ENCODE assay signal across 21 cellular contexts in genomic region chr12:116654216-116654743, GRCh38.
DNase-seq lines count a peak whose midpoint lies in the region; FAIRE-seq and TF ChIP-seq lines count a peak whose summit lies in the region.
"Had no signal": no experiment of that assay in that cellular context is flagged by ENCODE, and none has a peak within 500 bp of the region (broad histone marks: within the 10 kb centered on the region; RNA-seq: fewer than 3 reads in every experiment).

No MANE protein-coding gene starts in this region.

- H3K36me3 ChIP-seq in kidney (ENCODE audit: control insufficient read depth in 1 of 2, insufficient read depth in 2 of 2, low read length in 2 of 2) (no peaks in the 10 kb centered on the region), Caco-2 (ENCODE audit: control insufficient read depth, insufficient read depth, low read length) (no peaks in the 10 kb centered on the region)
- H3K36me3 ChIP-seq: BE2C had no signal

- H3K27ac ChIP-seq in AG04450 (ENCODE audit: low read depth, low read length): no peak overlapping the region
- no peak overlapping the region for H3K27ac ChIP-seq in kidney (ENCODE audit: low read depth in 2 of 2, low read length in 2 of 2)
- H3K27ac ChIP-seq: 22Rv1; BLaER1 treated with 17β-estradiol and CSF1 and Interleukin-3, amounts not matched to agents 10 nM and 100 nM had no signal

- no peak overlapping the region for H3K27ac Mint-ChIP-seq in Caco-2 (ENCODE audit: unreplicated experiment)
- H3K27ac Mint-ChIP-seq: CD14-positive monocyte; CD4-positive, alpha-beta T cell; CD8-positive, alpha-beta memory T cell; GM23338; H9 had no signal

- H3K36me3 Mint-ChIP-seq in Caco-2 (ENCODE audit: insufficient read depth, unreplicated experiment): no peaks in the 10 kb centered on the region
- H3K36me3 Mint-ChIP-seq: CD14-positive monocyte had no signal

- peaks cover 20% of the 10 kb centered on the region for H3K4me1 Mint-ChIP-seq in Caco-2 (ENCODE audit: low read depth, unreplicated experiment)
- H3K4me1 Mint-ChIP-seq: CD8-positive, alpha-beta memory T cell had no signal

- POLR2A ChIA-PET in AG04450 (lab: Yijun Ruan, JAX) (no interaction called here), Caco-2 (lab: Charles Lee) (no interaction called here)

- no peak overlapping the region for H3K4me3 Mint-ChIP-seq in Caco-2 (ENCODE audit: unreplicated experiment)
- H3K4me3 Mint-ChIP-seq: CD14-positive monocyte; CD4-positive, alpha-beta T cell; CD8-positive, alpha-beta memory T cell; GM23338; H9 had no signal

- H3K4me1 ChIP-seq in kidney (ENCODE audit: control insufficient read depth in 1 of 2, insufficient read depth in 1 of 2, low read depth in 1 of 2, low read length in 2 of 2) (no peaks in the 10 kb centered on the region), Caco-2 (peaks cover 20% of the 10 kb centered on the region)

- BruUV-seq in Caco-2 (replicated peaks; lab: Mats Ljungman, UMichigan): no TSS peak

- H3K27me3 ChIP-seq in AG04450 (ENCODE audit: control insufficient read depth, insufficient read depth, low read length): peaks cover 19% of the 10 kb centered on the region
- H3K27me3 ChIP-seq in Caco-2 (replicated peaks; ENCODE audit: control insufficient read depth, insufficient read depth, low read length): no peaks in the 10 kb centered on the region
- H3K27me3 ChIP-seq: BLaER1 treated with 17β-estradiol and CSF1 and Interleukin-3, amounts not matched to agents 10 nM and 100 nM had no signal

- H3K4me3 ChIP-seq in AG04450 (ENCODE audit: low read depth, low read length) (no peak overlapping the region), kidney (ENCODE audit: low read length in 2 of 2) (no peak overlapping the region), Caco-2 (ENCODE audit: low read depth, low read length) (no peak overlapping the region)
- H3K4me3 ChIP-seq: BLaER1 treated with 17β-estradiol and CSF1 and Interleukin-3, amounts not matched to agents 10 nM and 100 nM; GM23338 had no signal

- H3K9me3 ChIP-seq in AG04450 (ENCODE audit: control insufficient read depth, insufficient read depth, low read length): no peaks in the 10 kb centered on the region
- H3K9me3 ChIP-seq in kidney (ENCODE audit: control insufficient read depth in 1 of 2, low read length in 2 of 2): no peaks in the 10 kb centered on the region
- no peaks in the 10 kb centered on the region; the same call in 1 of the 2 replicates for H3K9me3 ChIP-seq in Caco-2
- H3K9me3 ChIP-seq: BE2C had no signal

- no peak overlapping the region for H3K9ac ChIP-seq in kidney (ENCODE audit: low read length in 2 of 2)
- H3K9ac ChIP-seq: BLaER1 treated with 17β-estradiol and CSF1 and Interleukin-3, amounts not matched to agents 10 nM and 100 nM had no signal

- H3K27me3 Mint-ChIP-seq in Caco-2 (ENCODE audit: insufficient read depth, unreplicated experiment): no peaks in the 10 kb centered on the region

- intact Hi-C loops in kidney (cut with DNase I): no loop called here
- intact Hi-C loops in Caco-2 (cut with micrococcal nuclease; ENCODE audit: unreplicated experiment): no loop called here

- in situ Hi-C loops in GM13977 (cut with MboI; ENCODE audit: low pct_unique_long_range_greater_than_20kb, low sequenced_read_pairs, unreplicated experiment): no loop called here

- DNase-seq in AG04450 (ENCODE audit: low read depth, low spot score): peak; percentile 7
- DNase-seq in dedifferentiated amniotic fluid mesenchymal stem cell (ENCODE audit: extremely low spot score): peak; percentile 40
- DNase-seq in fibroblast of peridontal ligament (ENCODE audit: extremely low read depth): peak; percentile 67
- no peak for DNase-seq in GM13977 (ENCODE audit: low spot score)
- no peak for DNase-seq in kidney
- DNase-seq in Caco-2: no peak
- DNase-seq: AML-193; BE2C; Calu3; CD4-positive, alpha-beta T cell; CD8-positive, alpha-beta memory T cell; DMS53; DMS79 treated with DMSO at 0.1 percent for 48 hours; GF-D8; H9 had no signal

- CTCF ChIA-PET in AG04450 (lab: Charles Lee): no interaction called here
- CTCF ChIA-PET in Caco-2 (lab: Charles Lee): interaction anchor here (0.7 kb wide), 1 partner anchor 64 kb away, joined by 5 read pairs; no protein-coding TSS in a partner anchor

- TF ChIP-seq CTCF in AG04450 (IDR thresholded peaks at IDR 0.05; ENCODE audit: low read depth, low read length): no peak
- TF ChIP-seq CTCF in GM13977 (IDR thresholded peaks at IDR 0.05; ENCODE audit: extremely low read depth, insufficient read depth, missing control alignments): no peak
- TF ChIP-seq CTCF in kidney (IDR thresholded peaks at IDR 0.05; ENCODE audit: borderline replicate concordance, extremely low read depth, insufficient read depth): no peak
- no peak for TF ChIP-seq CTCF in Caco-2 (IDR thresholded peaks at IDR 0.05; ENCODE audit: insufficient read depth in 1 of 2, low read depth in 1 of 2, low read length in 1 of 2, severe bottlenecking in 1 of 2, unreplicated experiment in 1 of 2)

- H3K9me3 Mint-ChIP-seq in Caco-2 (ENCODE audit: unreplicated experiment): peaks cover 12% of the 10 kb centered on the region
- H3K9me3 Mint-ChIP-seq: CD4-positive, alpha-beta T cell had no signal

- FAIRE-seq in kidney (lab: Jason Lieb, UNC): no peak
- FAIRE-seq: A204.1, GM12891 had no signal

Comparison
In these comparisons a context has a peak if more than half of its experiments do, and no peak if none do; other contexts are left out.
1. DNase-seq: peak in AG04450 (single experiment), dedifferentiated amniotic fluid mesenchymal stem cell (single experiment) and fibroblast of peridontal ligament (single experiment); none in GM13977 (single experiment), kidney (single experiment) and Caco-2 (0 of 2).